21 cellular contexts compared by ENCODE assay signal in genomic region chr11:133041928-133042890, GRCh38.
DNase-seq lines count a peak whose midpoint lies in the region; FAIRE-seq and TF ChIP-seq lines count a peak whose summit lies in the region.
"Had no signal": no experiment of that assay in that cellular context is flagged by ENCODE, and none has a peak within 500 bp of the region (broad histone marks: within the 10 kb centered on the region; RNA-seq: fewer than 3 reads in every experiment).

No MANE protein-coding gene starts in this region.

- WGBS in mesendoderm (ENCODE audit: extremely low coverage, insufficient coverage, low lambda C conversion rate): no CpG with 5 or more reads among the region's 29 CpGs
- 18 to 54% (median 34%) methylated on average over 29 of the region's 29 CpGs for WGBS in small intestine, 3 donors
- WGBS in transverse colon (ENCODE audit: low coverage in 1 of 2), 2 donors: 51 to 66% methylated on average over 8 to 29 of the region's 29 CpGs

- peaks cover 17% of the 10 kb centered on the region for H3K4me1 ChIP-seq in mesendoderm (ENCODE audit: control insufficient read depth, low read depth, low read length)
- H3K4me1 ChIP-seq in small intestine (ENCODE audit: control insufficient read depth in 2 of 2, insufficient read depth in 1 of 2, low read depth in 1 of 2, low read length in 1 of 2): no peaks in the 10 kb centered on the region
- H3K4me1 ChIP-seq in transverse colon: no peaks in the 10 kb centered on the region
- H3K4me1 ChIP-seq: BE2C had no signal

- peak overlapping the region; percentile 49 for H2BK5ac ChIP-seq in mesendoderm (ENCODE audit: low read length)

- intact Hi-C loops in transverse colon (cut with DNase I; ENCODE audit: low total_unique reads): no loop called here
- intact Hi-C loops in dorsolateral prefrontal cortex (cut with DNase I): no loop called here

- DNase-seq in DMS79 treated with DMSO at 0.1 percent for 48 hours (lab: John Stamatoyannopoulos, UW) (peak; percentile 16), DMS79 (lab: John Stamatoyannopoulos, UW) (no peak), epithelial cell of proximal tubule (ENCODE audit: low read depth) (no peak), mesendoderm (no peak), small intestine (peak; percentile 41), transverse colon (no peak), T-helper 2 cell (no peak), dorsolateral prefrontal cortex (no peak)
- DNase-seq: BE2C; CD8-positive, alpha-beta memory T cell; IMR-90; Karpas-422; MG63; NCI-H187 treated with DMSO at 0.1 percent for 48 hours; NCI-H446 treated with DMSO at 0.1 percent for 48 hours; NCI-H774; RPMI8226; SIG-M5 had no signal

- FAIRE-seq in small intestine (lab: Jason Lieb, UNC): no peak
- FAIRE-seq: GM19239, H54 had no signal

- H3K18ac ChIP-seq in mesendoderm (ENCODE audit: low read length): peak overlapping the region; percentile 14

- no peak overlapping the region for H2BK120ac ChIP-seq in mesendoderm (ENCODE audit: low read depth, low read length)

- in situ Hi-C loops in transverse colon (cut with MboI; ENCODE audit: low pct_ligation_motif_present in 1 of 4, low pct_unique_long_range_greater_than_20kb in 1 of 4, low sequenced_read_pairs in 3 of 4): no loop called here

- H3K4ac ChIP-seq in mesendoderm (ENCODE audit: low read depth, low read length): no peak overlapping the region

- no peaks in the 10 kb centered on the region for H3K79me1 ChIP-seq in mesendoderm (ENCODE audit: low read length)

- H3K27ac ChIP-seq in mesendoderm (ENCODE audit: low read depth, low read length) (no peak overlapping the region), small intestine (ENCODE audit: low read depth in 1 of 2, low read length in 1 of 2) (no peak overlapping the region), transverse colon (no peak overlapping the region), dorsolateral prefrontal cortex (no peak overlapping the region)
- H3K27ac ChIP-seq: 22Rv1 had no signal

- H3K27me3 ChIP-seq in mesendoderm (ENCODE audit: insufficient read depth, low read length, poor library complexity) (no peaks in the 10 kb centered on the region), small intestine (ENCODE audit: control insufficient read depth in 2 of 2, insufficient read depth in 2 of 2, low read length in 2 of 2) (peaks cover 0 to 3% of the 10 kb centered on the region in 2 donors), transverse colon (no peaks in the 10 kb centered on the region), dorsolateral prefrontal cortex (peaks cover 0 to 13% (median 0%) of the 10 kb centered on the region in 45 donors)
- H3K27me3 ChIP-seq: BE2C had no signal

- H4K8ac ChIP-seq in mesendoderm (ENCODE audit: low read depth, low read length): no peak overlapping the region

- H3K9ac ChIP-seq in mesendoderm (ENCODE audit: low read length): no peak overlapping the region

- TF ChIP-seq EP300 in transverse colon (IDR thresholded peaks at IDR 0.05; ENCODE audit: low read depth): no peak

- no peak overlapping the region for H2AK5ac ChIP-seq in mesendoderm (ENCODE audit: low read length)

- peak overlapping the region; percentile 23 for H3K4me3 ChIP-seq in epithelial cell of proximal tubule (ENCODE audit: low read depth, low read length)
- no peak overlapping the region for H3K4me3 ChIP-seq in mesendoderm (ENCODE audit: low read length)
- H3K4me3 ChIP-seq in small intestine (ENCODE audit: low read depth in 1 of 2, low read length in 2 of 2): no peak overlapping the region
- H3K4me3 ChIP-seq in transverse colon: no peak overlapping the region
- no peak overlapping the region for H3K4me3 ChIP-seq in dorsolateral prefrontal cortex
- H3K4me3 ChIP-seq: MG63 had no signal

- H3K9me3 ChIP-seq in small intestine (ENCODE audit: control insufficient read depth, low read depth) (no peaks in the 10 kb centered on the region), transverse colon (no peaks in the 10 kb centered on the region)
- H3K9me3 ChIP-seq: BE2C, MG63 had no signal

- H3K23ac ChIP-seq in mesendoderm (ENCODE audit: low read length): no peak overlapping the region

- H3K56ac ChIP-seq in mesendoderm (ENCODE audit: low read length): no peak overlapping the region

- no peak for TF ChIP-seq POLR2A in transverse colon (IDR thresholded peaks at IDR 0.05)

- H3K4me2 ChIP-seq in mesendoderm (ENCODE audit: low read length): no peak overlapping the region

- H3K79me2 ChIP-seq in mesendoderm (ENCODE audit: control insufficient read depth, insufficient read depth, low read length): no peaks in the 10 kb centered on the region

- TF ChIP-seq CTCF in epithelial cell of proximal tubule (conservative IDR thresholded peaks at IDR 0.05; ENCODE audit: low read depth, low read length) (no peak), transverse colon (IDR thresholded peaks at IDR 0.05) (no peak), dorsolateral prefrontal cortex (IDR thresholded peaks at IDR 0.05 in 54 of 56, conservative IDR thresholded peaks at IDR 0.05 in 2 of 56; ENCODE audit: low read depth in 1 of 56, partially characterized antibody in 56 of 56) (no peak)

- H3K36me3 ChIP-seq in mesendoderm (ENCODE audit: control insufficient read depth, insufficient read depth, low read length) (no peaks in the 10 kb centered on the region), small intestine (ENCODE audit: control insufficient read depth in 2 of 2, insufficient read depth in 2 of 2, low read length in 2 of 2) (no peaks in the 10 kb centered on the region), transverse colon (no peaks in the 10 kb centered on the region)
- H3K36me3 ChIP-seq: BE2C, MG63 had no signal

- H4K5ac ChIP-seq in mesendoderm (ENCODE audit: low read length): no peak overlapping the region

- no peak overlapping the region for H2BK15ac ChIP-seq in mesendoderm (replicated peaks; ENCODE audit: low read depth)

Comparison
In these comparisons a context has a peak if more than half of its experiments do, and no peak if none do; other contexts are left out.
1. DNase-seq: peak in DMS79 treated with DMSO at 0.1 percent for 48 hours (single experiment) and small intestine (single experiment); none in DMS79 (single experiment), epithelial cell of proximal tubule (single experiment), mesendoderm (single experiment), transverse colon (single experiment), T-helper 2 cell (0 of 5) and dorsolateral prefrontal cortex (0 of 10).